ENCODE assay signal across 1 cellular context in genomic region chr19:12867120-12868099, GRCh38.
TF ChIP-seq lines count a peak whose summit lies in the region.

No MANE protein-coding gene starts in this region.

TF ChIP-seq in HEK293, 187 proteins besides CTCF, POLR2A, EP300 and RAD21 (continued from another document):
- TF ChIP-seq ZBTB11 (tag by site-specific recombination; conservative IDR thresholded peaks at IDR 0.05; ENCODE audit: low read depth) (peak; percentile 42; the same call in 1 of the 2 replicates), ZNF600 (tag by site-specific recombination; IDR thresholded peaks at IDR 0.05) (0 out of 2 replicates have a peak, but pooled peaks have one; percentile 39), ZNF530 (tag by site-specific recombination; IDR thresholded peaks at IDR 0.05; ENCODE audit: low read depth) (no peak), MYNN (tag by site-specific recombination; IDR thresholded peaks at IDR 0.05; ENCODE audit: borderline replicate concordance) (no peak), ZXDB (tag by site-specific recombination; IDR thresholded peaks at IDR 0.05) (peak; percentile 87), ZNF157 (tag by site-specific recombination; IDR thresholded peaks at IDR 0.05) (no peak), ZNF521 (tag by site-specific recombination; IDR thresholded peaks at IDR 0.05) (no peak), ZNF449 (tag by site-specific recombination; IDR thresholded peaks at IDR 0.05) (peak; percentile 26; the same call in 1 of the 2 replicates), ZNF426 (tag by site-specific recombination; IDR thresholded peaks at IDR 0.05) (no peak), GLI2 (tag by site-specific recombination; IDR thresholded peaks at IDR 0.05; ENCODE audit: borderline replicate concordance, low read depth) (no peak), ZNF121 (tag by site-specific recombination; IDR thresholded peaks at IDR 0.05) (no peak), ZNF513 (tag by site-specific recombination; IDR thresholded peaks at IDR 0.05) (no peak), ZNF658 (tag by site-specific recombination; IDR thresholded peaks at IDR 0.05) (no peak), ZNF785 (tag by site-specific recombination; IDR thresholded peaks at IDR 0.05) (no peak), ZNF19 (tag by site-specific recombination; IDR thresholded peaks at IDR 0.05; ENCODE audit: low read depth) (no peak), ZNF704 (tag by site-specific recombination; IDR thresholded peaks at IDR 0.05) (no peak), ZBTB8A (tag by site-specific recombination; IDR thresholded peaks at IDR 0.05) (0 out of 2 replicates have a peak, but pooled peaks have one; percentile 50), ZNF266 (tag by site-specific recombination; IDR thresholded peaks at IDR 0.05; ENCODE audit: low read depth) (no peak), ZNF585B (tag by site-specific recombination; IDR thresholded peaks at IDR 0.05) (no peak), ZNF174 (tag by site-specific recombination; IDR thresholded peaks at IDR 0.05) (no peak), ZNF280C (tag by site-specific recombination; IDR thresholded peaks at IDR 0.05) (no peak), TCF7L2 (IDR thresholded peaks at IDR 0.05; ENCODE audit: borderline replicate concordance, low read depth, low read length) (no peak), ZNF555 (tag by site-specific recombination; conservative IDR thresholded peaks at IDR 0.05) (no peak), GLIS2 (tag by site-specific recombination; IDR thresholded peaks at IDR 0.05) (0 out of 2 replicates have a peak, but pooled peaks have one; percentile 58), ZNF830 (tag by site-specific recombination; IDR thresholded peaks at IDR 0.05; ENCODE audit: low read depth) (no peak), ZNF514 (tag by site-specific recombination; IDR thresholded peaks at IDR 0.05) (no peak), SETDB1 (IDR thresholded peaks at IDR 0.05; ENCODE audit: insufficient read length, low read length) (no peak), YY2 (tag by site-specific recombination; IDR thresholded peaks at IDR 0.05) (peak; percentile 51; the same call in 1 of the 2 replicates), PRDM2 (tag by site-specific recombination; IDR thresholded peaks at IDR 0.05; ENCODE audit: borderline replicate concordance) (no peak), ZNF777 (tag by site-specific recombination; IDR thresholded peaks at IDR 0.05; ENCODE audit: borderline replicate concordance) (no peak), ZNF10 (tag by site-specific recombination; IDR thresholded peaks at IDR 0.05) (no peak), ZNF843 (tag by site-specific recombination; IDR thresholded peaks at IDR 0.05) (no peak)
